ENCODE assay signal across 11 cellular contexts in the genomic region with DNA sequence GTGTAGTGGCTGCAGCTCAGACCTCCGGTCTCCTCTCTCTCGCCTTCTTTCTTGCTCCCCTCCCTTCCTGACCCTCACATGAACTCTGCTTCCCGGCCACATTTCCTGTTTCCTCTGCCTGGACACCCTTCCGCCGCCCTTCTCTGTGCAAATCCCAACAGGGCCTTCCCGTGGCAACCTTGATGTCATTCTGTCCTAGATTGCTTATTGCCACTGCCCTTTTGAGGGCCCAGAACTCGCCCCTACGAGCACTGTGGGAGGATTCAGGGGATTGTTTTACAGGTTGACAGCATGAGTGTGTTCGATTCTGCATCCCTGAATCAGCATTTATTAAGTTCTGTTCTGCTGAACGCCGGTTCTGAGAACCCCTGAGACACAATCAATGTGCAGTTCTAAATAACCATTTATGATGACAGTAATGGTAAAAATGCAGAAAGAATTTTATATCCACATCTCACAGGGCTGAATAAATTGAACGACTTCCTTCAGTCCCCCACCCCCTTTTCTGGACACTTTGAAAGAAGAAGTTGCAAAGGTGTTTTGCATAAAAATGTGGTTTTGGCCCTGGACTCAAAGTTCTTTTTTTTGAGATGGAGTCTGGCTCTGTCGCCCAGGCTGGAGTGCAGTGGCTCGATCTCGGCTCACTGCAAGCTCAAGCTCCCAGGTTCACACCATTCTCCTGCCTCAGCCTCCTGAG. TPM values are rescaled to one million over a fixed set of nuclear protein-coding genes. Genes with fewer than 3 reads are reported as not detected.
DNase-seq lines count a peak whose midpoint lies in the region; ATAC-seq and TF ChIP-seq lines count a peak whose summit lies in the region.
"Had no signal": no experiment of that assay in that cellular context is flagged by ENCODE, and none has a peak within 500 bp of the region (broad histone marks: within the 10 kb centered on the region; RNA-seq: fewer than 3 reads in every experiment).

No MANE protein-coding gene starts in this region.

- H3K27me3 Mint-ChIP-seq in progenitor cell of endocrine pancreas, result no peaks in the 10 kb centered on the region
- no peaks in the 10 kb centered on the region for H3K27me3 Mint-ChIP-seq in Caco-2 (ENCODE audit: insufficient read depth, unreplicated experiment)

- TF ChIP-seq POLR2A in ovary (IDR thresholded peaks at IDR 0.05), result no peak

- H3K36me3 Mint-ChIP-seq in progenitor cell of endocrine pancreas (ENCODE audit: insufficient read depth) (no peaks in the 10 kb centered on the region), Caco-2 (ENCODE audit: insufficient read depth, unreplicated experiment) (no peaks in the 10 kb centered on the region)

- H3K4me1 Mint-ChIP-seq in progenitor cell of endocrine pancreas (ENCODE audit: low read depth) (peaks cover 5% of the 10 kb centered on the region), Caco-2 (ENCODE audit: low read depth, unreplicated experiment) (no peaks in the 10 kb centered on the region)

- peak; percentile 81 for ATAC-seq in Right ventricle myocardium superior (ENCODE audit: poor library complexity)
- ATAC-seq in HG03196 (IDR thresholded peaks at IDR 0.05; ENCODE audit: unreplicated experiment), result no peak

- no peaks in the 10 kb centered on the region for H3K27me3 ChIP-seq in ovary
- no peaks in the 10 kb centered on the region for H3K27me3 ChIP-seq in Caco-2 (replicated peaks; ENCODE audit: control insufficient read depth, insufficient read depth, low read length)

- TF ChIP-seq CTCF in GM12865 (IDR thresholded peaks at IDR 0.05; ENCODE audit: insufficient read depth, low read depth, low read length, missing control alignments), result no peak
- no peak for TF ChIP-seq CTCF in progenitor cell of endocrine pancreas (IDR thresholded peaks at IDR 0.05; ENCODE audit: unreplicated experiment)
- no peak for TF ChIP-seq CTCF in ovary (IDR thresholded peaks at IDR 0.05)
- TF ChIP-seq CTCF in Caco-2 (IDR thresholded peaks at IDR 0.05; ENCODE audit: insufficient read depth in 1 of 2, low read depth in 1 of 2, low read length in 1 of 2, severe bottlenecking in 1 of 2, unreplicated experiment in 1 of 2), result no peak

- no TSS peak for BruUV-seq in Caco-2 (replicated peaks; lab: Mats Ljungman, UMichigan)

- H3K9me3 Mint-ChIP-seq in progenitor cell of endocrine pancreas (ENCODE audit: low read depth) (no peaks in the 10 kb centered on the region), Caco-2 (ENCODE audit: unreplicated experiment) (no peaks in the 10 kb centered on the region)

- H3K4me1 ChIP-seq in ovary (ENCODE audit: insufficient read depth), result no peaks in the 10 kb centered on the region
- no peaks in the 10 kb centered on the region for H3K4me1 ChIP-seq in Caco-2

- H3K9me3 ChIP-seq in ovary (no peaks in the 10 kb centered on the region), Caco-2 (no peaks in the 10 kb centered on the region)

- H3K36me3 ChIP-seq in ovary (no peaks in the 10 kb centered on the region), Caco-2 (ENCODE audit: control insufficient read depth, insufficient read depth, low read length) (no peaks in the 10 kb centered on the region)

- H3K4me3 Mint-ChIP-seq in progenitor cell of endocrine pancreas (ENCODE audit: low read depth) (no peak overlapping the region), Caco-2 (ENCODE audit: unreplicated experiment) (no peak overlapping the region)

- peak; percentile 34 for DNase-seq in GM12865 (ENCODE audit: low read depth)
- peak; percentile 27 for DNase-seq in RPMI8226
- DNase-seq in Right ventricle myocardium superior, result peak; percentile 75
- DNase-seq in progenitor cell of endocrine pancreas (ENCODE audit: low spot score, unreplicated experiment), result no peak
- no peak for DNase-seq in ovary
- no peak for DNase-seq in Caco-2
- DNase-seq in hypothalamus (lab: John Stamatoyannopoulos, UW), result no peak
- DNase-seq: activated T-cell treated with anti-CD3 and anti-CD28 coated beads, Interleukin-2, amount 50 U/mL, for 48 hours; effector CD4-positive, alpha-beta T cell; midbrain had no signal

- CTCF ChIA-PET in Caco-2 (lab: Charles Lee), result interaction anchor here (0.6 kb wide), 1 partner anchor 61 kb away, joined by 9 read pairs; no protein-coding TSS in a partner anchor

- intact Hi-C loops in Right ventricle myocardium superior (cut with DNase I) (no loop called here), ovary (cut with DNase I) (no loop called here), Caco-2 (cut with micrococcal nuclease; ENCODE audit: unreplicated experiment) (no loop called here)

- H3K27ac ChIP-seq in ovary, result no peak overlapping the region

- peak overlapping the region; percentile 68 for H3K27ac Mint-ChIP-seq in progenitor cell of endocrine pancreas
- no peak overlapping the region for H3K27ac Mint-ChIP-seq in Caco-2 (ENCODE audit: unreplicated experiment)

- 36 to 42% (median 39%) methylated on average over 15 of the region's 15 CpGs for WGBS in ovary, 3 donors

- H3K4me3 ChIP-seq in GM12865 (ENCODE audit: low read depth, low read length), result no peak overlapping the region
- H3K4me3 ChIP-seq in ovary, result no peak overlapping the region
- H3K4me3 ChIP-seq in Caco-2 (ENCODE audit: low read depth, low read length), result no peak overlapping the region

- no peak for TF ChIP-seq EP300 in ovary (IDR thresholded peaks at IDR 0.05)

- POLR2A ChIA-PET in Caco-2 (lab: Charles Lee), result no interaction called here

RNA-seq across cellular contexts. Expression of gene BATF2, which starts 6.4 kb away (rescaled TPM):
- 2.0 TPM for total RNA-seq in Right ventricle myocardium superior
- 0.53 and 0.58 TPM in 2 replicates for total RNA-seq in progenitor cell of endocrine pancreas
- total RNA-seq in ovary, result 1 to 10 TPM; 1.4 to 3.4 (median 2.3) TPM
- polyA plus RNA-seq in ovary, result 1 to 10 TPM; 1.5 to 2.8 TPM
- 0.79 and 1.4 TPM in 2 replicates for total RNA-seq in Caco-2 (2022)

RNA-seq across cellular contexts. Expression of gene MAJIN, which starts 18.5 kb away (rescaled TPM):
- total RNA-seq in Right ventricle myocardium superior (not detected), progenitor cell of endocrine pancreas (not detected in 2 replicates), ovary (under 1 TPM in 1 of 7 donors, not detected in 6; 0.46 TPM), Caco-2 (2022) (not detected in 2 replicates)
- not detected for polyA plus RNA-seq in ovary

RNA-seq across cellular contexts. Expression of gene ARL2, which starts 23.6 kb away (rescaled TPM):
- total RNA-seq in Right ventricle myocardium superior (126 TPM), progenitor cell of endocrine pancreas (95.2 and 96.7 TPM in 2 replicates), ovary (100 to 1,000 TPM in 4 of 7 donors, 10 to 100 TPM in 3; 77.3 to 147 (median 101) TPM), Caco-2 (2022) (91.7 and 103 TPM in 2 replicates)
- polyA plus RNA-seq in ovary, result 10 to 100 TPM; 60.9 to 86.3 TPM

RNA-seq across cellular contexts. Expression of gene SNX15, which starts 36.9 kb away (rescaled TPM):
- total RNA-seq in Right ventricle myocardium superior (18.0 TPM), progenitor cell of endocrine pancreas (33.0 and 34.5 TPM in 2 replicates), ovary (10 to 100 TPM; 10.2 to 30.5 (median 19.9) TPM), Caco-2 (2022) (35.5 and 35.8 TPM in 2 replicates)
- polyA plus RNA-seq in ovary, result 10 to 100 TPM; 15.0 to 23.8 TPM

RNA-seq across cellular contexts. Expression of gene SAC3D1, which starts 50.6 kb away (rescaled TPM):
- total RNA-seq in Right ventricle myocardium superior (7.8 TPM), progenitor cell of endocrine pancreas (18.5 and 19.3 TPM in 2 replicates), ovary (10 to 100 TPM in 2 of 7 donors, 1 to 10 TPM in 5; 7.3 to 11.6 (median 8.5) TPM), Caco-2 (2022) (21.2 and 21.6 TPM in 2 replicates)
- polyA plus RNA-seq in ovary, result 1 to 10 TPM; 1.1 to 7.6 TPM

Comparison
In these comparisons a context has a peak if more than half of its experiments do, and no peak if none do; other contexts are left out.
1. DNase-seq: peak in GM12865 (single experiment), RPMI8226 (single experiment) and Right ventricle myocardium superior (single experiment); none in progenitor cell of endocrine pancreas (single experiment), ovary (0 of 5), Caco-2 (0 of 2) and hypothalamus (0 of 51).